Comparison of ENCODE assay signal across 1 cellular context in the genomic region with DNA sequence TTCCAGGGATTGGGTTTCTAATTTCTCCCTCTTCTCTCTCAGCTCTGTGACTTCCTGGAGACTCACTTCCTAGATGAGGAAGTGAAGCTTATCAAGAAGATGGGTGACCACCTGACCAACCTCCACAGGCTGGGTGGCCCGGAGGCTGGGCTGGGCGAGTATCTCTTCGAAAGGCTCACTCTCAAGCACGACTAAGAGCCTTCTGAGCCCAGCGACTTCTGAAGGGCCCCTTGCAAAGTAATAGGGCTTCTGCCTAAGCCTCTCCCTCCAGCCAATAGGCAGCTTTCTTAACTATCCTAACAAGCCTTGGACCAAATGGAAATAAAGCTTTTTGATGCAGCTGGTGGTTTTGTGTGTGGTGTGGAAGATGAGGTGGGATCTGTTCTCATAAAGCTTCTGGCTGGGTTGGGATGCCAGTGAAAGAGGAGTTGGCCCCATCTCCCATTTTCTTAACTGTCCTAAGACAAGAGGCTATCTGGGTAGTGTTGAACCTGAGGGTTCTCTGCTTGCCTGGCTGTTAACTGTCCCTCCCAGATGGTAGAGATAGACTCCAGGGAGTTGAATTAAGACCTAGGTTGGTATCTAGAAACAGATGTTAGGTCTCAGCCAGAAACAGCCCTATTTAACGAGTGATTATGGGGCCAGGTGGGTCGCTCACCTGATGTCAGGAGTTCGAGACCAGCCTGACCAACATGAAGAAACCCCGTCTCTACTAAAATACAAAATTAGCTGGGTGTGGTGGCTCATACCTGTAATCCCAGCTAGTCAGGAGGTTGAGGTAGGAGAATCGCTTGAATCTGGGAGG.
TF ChIP-seq lines count a peak whose summit lies in the region.

No MANE protein-coding gene starts in this region.

TF ChIP-seq in IMR-90, 13 proteins besides CTCF, POLR2A, EP300 and RAD21:
- TF ChIP-seq NFE2L2 (IDR thresholded peaks at IDR 0.05; ENCODE audit: low read depth, low read length): no peak
- TF ChIP-seq, protein P1, sequence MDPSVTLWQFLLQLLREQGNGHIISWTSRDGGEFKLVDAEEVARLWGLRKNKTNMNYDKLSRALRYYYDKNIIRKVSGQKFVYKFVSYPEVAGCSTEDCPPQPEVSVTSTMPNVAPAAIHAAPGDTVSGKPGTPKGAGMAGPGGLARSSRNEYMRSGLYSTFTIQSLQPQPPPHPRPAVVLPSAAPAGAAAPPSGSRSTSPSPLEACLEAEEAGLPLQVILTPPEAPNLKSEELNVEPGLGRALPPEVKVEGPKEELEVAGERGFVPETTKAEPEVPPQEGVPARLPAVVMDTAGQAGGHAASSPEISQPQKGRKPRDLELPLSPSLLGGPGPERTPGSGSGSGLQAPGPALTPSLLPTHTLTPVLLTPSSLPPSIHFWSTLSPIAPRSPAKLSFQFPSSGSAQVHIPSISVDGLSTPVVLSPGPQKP (IDR thresholded peaks at IDR 0.05; ENCODE audit: borderline replicate concordance, low read depth, low read length): no peak
TF ChIP-seq in IMR-90: peak in this region for 0.
